1 cellular context compared by ENCODE assay signal in genomic region chr17:65079489-65079900, GRCh38.
TF ChIP-seq lines count a peak whose summit lies in the region.

No MANE protein-coding gene starts in this region.

TF ChIP-seq in IMR-90, 13 proteins besides CTCF, POLR2A, EP300 and RAD21:
- TF ChIP-seq CEBPB (IDR thresholded peaks at IDR 0.05; ENCODE audit: low read depth, low read length) (no peak), RCOR1 (IDR thresholded peaks at IDR 0.05; ENCODE audit: insufficient replicate concordance, low read length) (no peak), USF2 (IDR thresholded peaks at IDR 0.05; ENCODE audit: low read depth, low read length) (no peak), MAZ (IDR thresholded peaks at IDR 0.05; ENCODE audit: borderline replicate concordance, low read depth, low read length) (no peak)
